In the genomic region with DNA sequence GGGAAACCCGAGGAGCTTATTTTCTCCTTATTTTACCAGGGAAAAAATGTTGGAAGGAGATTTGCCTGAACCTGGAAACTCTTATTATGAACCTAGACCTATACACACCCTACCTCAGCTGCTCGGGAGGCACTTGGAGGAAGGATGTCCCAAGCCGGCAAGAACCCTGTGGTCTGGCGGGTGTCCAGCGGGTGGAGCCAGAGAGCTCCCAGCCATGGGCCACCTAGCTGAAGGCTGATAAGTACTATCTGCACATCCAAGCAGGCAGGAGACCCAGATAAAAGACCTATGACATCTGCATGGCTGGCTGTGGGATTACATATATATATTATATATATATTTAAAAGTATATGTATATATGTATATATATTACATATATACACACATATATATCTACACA, we compare ENCODE assay signal across 8 cellular contexts.
DNase-seq lines count a peak whose midpoint lies in the region; ATAC-seq and TF ChIP-seq lines count a peak whose summit lies in the region.

No MANE protein-coding gene starts in this region.

- DNase-seq in AG09319 (ENCODE audit: extremely low read depth, low read depth) (no peak), NCI-H2171 (lab: John Stamatoyannopoulos, UW) (peak; percentile 57), WERI-Rb-1 (peak; percentile 85), T47D (ENCODE audit: low read depth in 1 of 2, low spot score in 1 of 2) (peak; percentile 25 to 57), kidney glomerular epithelial cell (lab: John Stamatoyannopoulos, UW) (peak; percentile 62)
- DNase-seq in stimulated activated CD4-positive, alpha-beta T cell treated with anti-CD3 and anti-CD28 coated beads, TNF-alpha, amount 100 ng/mL, for 1 hour (ENCODE audit: low read depth in 3 of 3, low spot score in 1 of 3): peak; percentile 7 to 63 (median 30)

- in situ Hi-C loops in T47D (cut with HindIII; ENCODE audit: low pct_unique_long_range_greater_than_20kb, low sequenced_read_pairs): no loop called here

- H3K27ac ChIP-seq in WERI-Rb-1: no peak overlapping the region

- TF ChIP-seq CTCF in AG09319 (IDR thresholded peaks at IDR 0.05; ENCODE audit: low read depth, low read length): peak; percentile 70
- TF ChIP-seq CTCF in WERI-Rb-1 (IDR thresholded peaks at IDR 0.05; ENCODE audit: low read depth, low read length): peak; percentile 94

- H3K4me3 ChIP-seq in WERI-Rb-1 (ENCODE audit: low read depth, low read length): no peak overlapping the region

- no peaks in the 10 kb centered on the region for H3K9me3 ChIP-seq in WERI-Rb-1 (ENCODE audit: severe bottlenecking)

- ATAC-seq in GM18873 (IDR thresholded peaks at IDR 0.05; ENCODE audit: low FRiP score, unreplicated experiment) (peak; percentile 81), HG03103 (IDR thresholded peaks at IDR 0.05; ENCODE audit: low read depth, unreplicated experiment) (peak; percentile 86)

- peaks cover 91% of the 10 kb centered on the region for H3K27me3 ChIP-seq in WERI-Rb-1 (ENCODE audit: insufficient read depth, low read depth, severe bottlenecking)

- no peaks in the 10 kb centered on the region for H3K36me3 ChIP-seq in WERI-Rb-1
